Comparison of ENCODE assay signal across 1 cellular context in genomic region chr6:42073287-42073686, GRCh38.
A peak's percentile ranks its signal among the peaks of the same experiment; 100 is the strongest.
TF ChIP-seq lines count a peak whose summit lies in the region.

No MANE protein-coding gene starts in this region.

TF ChIP-seq in HEK293, 187 proteins besides CTCF, POLR2A, EP300 and RAD21:
- TF ChIP-seq ZNF394 (tag by site-specific recombination; IDR thresholded peaks at IDR 0.05; ENCODE audit: borderline replicate concordance) = no peak
- TF ChIP-seq WT1 (tag by site-specific recombination; IDR thresholded peaks at IDR 0.05) = no peak
- no peak for TF ChIP-seq ZNF776 (tag by site-specific recombination; IDR thresholded peaks at IDR 0.05; ENCODE audit: borderline replicate concordance)
- TF ChIP-seq ZNF157 (tag by site-specific recombination; IDR thresholded peaks at IDR 0.05) = no peak
- TF ChIP-seq ZNF266 (tag by site-specific recombination; IDR thresholded peaks at IDR 0.05; ENCODE audit: low read depth) = no peak
- peak; percentile 79 for TF ChIP-seq ZNF664 (tag by site-specific recombination; IDR thresholded peaks at IDR 0.05)
- peak; percentile 84 for TF ChIP-seq ZNF623 (tag by site-specific recombination; IDR thresholded peaks at IDR 0.05)
- TF ChIP-seq PATZ1 (tag by site-specific recombination; IDR thresholded peaks at IDR 0.05) = no peak
